In the genomic region with DNA sequence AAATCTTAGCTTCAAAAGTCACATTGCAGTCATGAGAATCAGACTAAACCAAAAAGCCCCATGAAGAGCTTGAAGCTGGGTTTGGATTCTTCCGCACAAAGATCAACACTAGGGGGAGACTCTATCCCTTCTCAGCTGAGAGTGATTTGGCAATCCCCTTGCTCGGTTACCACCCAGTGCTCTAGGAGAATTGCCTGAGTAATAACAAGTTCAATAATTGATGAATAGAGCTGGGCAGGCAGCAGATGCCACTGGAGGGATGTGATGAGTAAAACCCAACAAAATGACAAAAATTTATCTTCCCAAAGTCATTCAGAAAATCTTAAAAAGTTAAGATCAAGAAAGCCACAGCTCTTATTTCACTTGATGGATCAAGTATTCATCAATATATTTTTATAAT, we compare ENCODE assay signal across 8 cellular contexts.
DNase-seq lines count a peak whose midpoint lies in the region; ATAC-seq, FAIRE-seq and TF ChIP-seq lines count a peak whose summit lies in the region.

No MANE protein-coding gene starts in this region.

- no peak overlapping the region for H3K9ac ChIP-seq in parathyroid adenoma

- no peak overlapping the region for H3K4me3 ChIP-seq in parathyroid adenoma (ENCODE audit: low read depth, low read length)

- intact Hi-C loops in activated T-helper 1 cell treated with anti-CD3 and anti-CD28 coated beads, Interleukin-12 subunit alpha, Interleukin-12 subunit beta, Interleukin-2, Interleukin-4 antibody, amounts not matched to agents 30 ng/mL and 10 ng/mL and 1 ng/mL, durations not matched to agents 14 hours and 24 hours and 36 hours (cut with micrococcal nuclease), result loop anchor here (1.0 to 10.0 kb wide), 7 partner anchors 128 to 463 kb away; a partner anchor contains a TSS

- no peak overlapping the region for H3K27ac Mint-ChIP-seq in activated T-helper 1 cell treated with anti-CD3 and anti-CD28 coated beads, Interleukin-12 subunit alpha, Interleukin-12 subunit beta, Interleukin-2, Interleukin-4 antibody, amounts not matched to agents 30 ng/mL and 10 ng/mL and 1 ng/mL, durations not matched to agents 14 hours and 24 hours and 36 hours

- no peak overlapping the region for H3K4me3 Mint-ChIP-seq in activated T-helper 1 cell treated with anti-CD3 and anti-CD28 coated beads, Interleukin-12 subunit alpha, Interleukin-12 subunit beta, Interleukin-2, Interleukin-4 antibody, amounts not matched to agents 30 ng/mL and 10 ng/mL and 1 ng/mL, durations not matched to agents 14 hours and 24 hours and 36 hours

- no peak overlapping the region for H3K27ac ChIP-seq in parathyroid adenoma

- H3K36me3 Mint-ChIP-seq in activated T-helper 1 cell treated with anti-CD3 and anti-CD28 coated beads, Interleukin-12 subunit alpha, Interleukin-12 subunit beta, Interleukin-2, Interleukin-4 antibody, amounts not matched to agents 30 ng/mL and 10 ng/mL and 1 ng/mL, durations not matched to agents 14 hours and 24 hours and 36 hours (ENCODE audit: low read depth), result no peaks in the 10 kb centered on the region

- no peaks in the 10 kb centered on the region for H3K4me1 ChIP-seq in parathyroid adenoma

- no peak for FAIRE-seq in frontal cortex (lab: Jason Lieb, UNC)

- H3K27me3 Mint-ChIP-seq in activated T-helper 1 cell treated with anti-CD3 and anti-CD28 coated beads, Interleukin-12 subunit alpha, Interleukin-12 subunit beta, Interleukin-2, Interleukin-4 antibody, amounts not matched to agents 30 ng/mL and 10 ng/mL and 1 ng/mL, durations not matched to agents 14 hours and 24 hours and 36 hours (ENCODE audit: insufficient read depth), result peaks cover 4% of the 10 kb centered on the region

- ATAC-seq in GM21360 (IDR thresholded peaks at IDR 0.05; ENCODE audit: unreplicated experiment), result peak; percentile 89

- no peaks in the 10 kb centered on the region for H3K9me3 Mint-ChIP-seq in activated T-helper 1 cell treated with anti-CD3 and anti-CD28 coated beads, Interleukin-12 subunit alpha, Interleukin-12 subunit beta, Interleukin-2, Interleukin-4 antibody, amounts not matched to agents 30 ng/mL and 10 ng/mL and 1 ng/mL, durations not matched to agents 14 hours and 24 hours and 36 hours

- no peak overlapping the region for H3K4me2 ChIP-seq in parathyroid adenoma (ENCODE audit: low read length)

- H3K36me3 ChIP-seq in parathyroid adenoma (ENCODE audit: control insufficient read depth, insufficient read depth, low read length), result no peaks in the 10 kb centered on the region

- TF ChIP-seq CTCF in parathyroid adenoma (IDR thresholded peaks at IDR 0.05), result peak; percentile 74

- H3K4me1 Mint-ChIP-seq in activated T-helper 1 cell treated with anti-CD3 and anti-CD28 coated beads, Interleukin-12 subunit alpha, Interleukin-12 subunit beta, Interleukin-2, Interleukin-4 antibody, amounts not matched to agents 30 ng/mL and 10 ng/mL and 1 ng/mL, durations not matched to agents 14 hours and 24 hours and 36 hours (ENCODE audit: low read depth), result no peaks in the 10 kb centered on the region

- H3K27me3 ChIP-seq in parathyroid adenoma (ENCODE audit: control insufficient read depth, insufficient read depth, low read length), result no peaks in the 10 kb centered on the region

- no peak overlapping the region for H2AFZ ChIP-seq in parathyroid adenoma

- no peaks in the 10 kb centered on the region for H3K79me2 ChIP-seq in parathyroid adenoma

- no peaks in the 10 kb centered on the region for H3K9me3 ChIP-seq in parathyroid adenoma (ENCODE audit: control insufficient read depth, low read length)

- peak; percentile 67 for DNase-seq in Daoy (ENCODE audit: low read depth)
- peak; percentile 46 for DNase-seq in HK-2 (ENCODE audit: unreplicated experiment)
- DNase-seq in NOMO-1 treated with DMSO at 0.1 percent for 48 hours (lab: John Stamatoyannopoulos, UW; ENCODE audit: unreplicated experiment), result peak; percentile 84
- DNase-seq in activated T-helper 1 cell treated with anti-CD3 and anti-CD28 coated beads, Interleukin-12 subunit alpha, Interleukin-12 subunit beta, Interleukin-2, Interleukin-4 antibody, amounts not matched to agents 30 ng/mL and 10 ng/mL and 1 ng/mL, durations not matched to agents 14 hours and 24 hours and 36 hours (ENCODE audit: low spot score), result peak; percentile 45
- peak; percentile 29 to 49 for DNase-seq in frontal cortex (ENCODE audit: low spot score in 2 of 2)
- no peak for DNase-seq in NCI-H345 (lab: John Stamatoyannopoulos, UW)
